Comparison of ENCODE assay signal across 11 cellular contexts in the genomic region with DNA sequence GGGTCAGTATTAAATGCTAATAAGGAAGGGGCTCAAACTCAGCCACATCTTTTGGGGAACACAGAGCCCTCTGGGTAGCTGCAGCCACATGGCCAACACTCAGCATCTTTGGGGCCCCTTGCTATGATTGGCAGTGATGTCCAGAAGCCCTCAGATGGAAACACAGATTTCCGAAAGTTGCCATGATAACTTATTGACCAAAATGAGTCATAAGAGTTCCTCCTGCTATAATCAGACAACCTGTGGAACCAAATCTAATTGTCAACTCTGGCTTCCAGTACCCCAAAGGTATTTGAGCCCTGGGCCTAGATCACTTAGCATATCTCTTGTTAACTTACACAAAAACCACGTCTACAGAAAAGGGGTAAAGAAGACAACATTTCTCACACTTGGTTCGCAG.
DNase-seq lines count a peak whose midpoint lies in the region; ATAC-seq, FAIRE-seq and TF ChIP-seq lines count a peak whose summit lies in the region.
"Had no signal": no experiment of that assay in that cellular context is flagged by ENCODE, and none has a peak within 500 bp of the region (broad histone marks: within the 10 kb centered on the region; RNA-seq: fewer than 3 reads in every experiment).

No MANE protein-coding gene starts in this region.

- no peaks in the 10 kb centered on the region for H3K79me2 ChIP-seq in PC-9 (ENCODE audit: low read depth)

- H3K27me3 ChIP-seq in spleen (replicated peaks in 1 of 7) (no peaks in the 10 kb centered on the region), PC-9 (ENCODE audit: insufficient read depth, low read depth) (no peaks in the 10 kb centered on the region)
- H3K27me3 ChIP-seq: ascending aorta had no signal

- no TSS peak for BruUV-seq in PC-9 (replicated peaks; lab: Mats Ljungman, UMichigan)

- no peak overlapping the region for H3K4me2 ChIP-seq in PC-9

- 69 to 78% (median 73%) methylated on average over 3 of the region's 3 CpGs for WGBS in spleen, 5 donors

- no peak for DNase-seq in spleen
- DNase-seq in HPDE6-E6E7 (ENCODE audit: extremely low spot score) = no peak
- DNase-seq in PC-9 = no peak
- DNase-seq in frontal cortex (ENCODE audit: low spot score in 2 of 2) = no peak
- DNase-seq: effector memory CD4-positive, alpha-beta T cell; SHP77 treated with DMSO at 0.1 percent for 48 hours had no signal

- POLR2A ChIA-PET in PC-9 (lab: Charles Lee; ENCODE audit: unreplicated experiment) = no interaction called here

- H3K4me3 ChIP-seq in spleen (no peak overlapping the region), PC-9 (no peak overlapping the region)
- H3K4me3 ChIP-seq: ascending aorta had no signal

- intact Hi-C loops in spleen (cut with DNase I; ENCODE audit: low total_unique reads) = no loop called here
- intact Hi-C loops in PC-9 (cut with micrococcal nuclease; ENCODE audit: unreplicated experiment) = loop anchor here (5.0 kb wide), 1 partner anchor 193 kb away; no protein-coding TSS in a partner anchor

- H3K27ac ChIP-seq in spleen = peak overlapping the region; percentile 36 to 82 (median 60)
- H3K27ac ChIP-seq in PC-9 = no peak overlapping the region
- H3K27ac ChIP-seq: ascending aorta had no signal

- H3K9me3 ChIP-seq in spleen (no peaks in the 10 kb centered on the region), PC-9 (ENCODE audit: insufficient read depth, low read depth) (no peaks in the 10 kb centered on the region)
- H3K9me3 ChIP-seq: ascending aorta had no signal

- CTCF ChIA-PET in PC-9 (lab: Charles Lee) = no interaction called here

- FAIRE-seq in frontal cortex (lab: Jason Lieb, UNC) = no peak

- H3K4me1 ChIP-seq in spleen (peaks cover 0 to 52% (median 7%) of the 10 kb centered on the region in 6 donors), PC-9 (replicated peaks; ENCODE audit: insufficient read depth) (no peaks in the 10 kb centered on the region)

- no peak for TF ChIP-seq POLR2A in spleen (IDR thresholded peaks at IDR 0.05)

- TF ChIP-seq CTCF in spleen (IDR thresholded peaks at IDR 0.05 in 8 of 11, conservative IDR thresholded peaks at IDR 0.05 in 3 of 11) (no peak), PC-9 (conservative IDR thresholded peaks at IDR 0.05) (no peak)

- no peaks in the 10 kb centered on the region for H3K9me2 ChIP-seq in PC-9 (ENCODE audit: insufficient read depth)

- no peaks in the 10 kb centered on the region for H3F3A ChIP-seq in PC-9 (ENCODE audit: insufficient read depth, low read depth)

- no peak overlapping the region for H2AFZ ChIP-seq in PC-9

- ATAC-seq in GM18909 (IDR thresholded peaks at IDR 0.05; ENCODE audit: poor library complexity, unreplicated experiment) (peak; percentile 50), GM21717 (IDR thresholded peaks at IDR 0.05; ENCODE audit: unreplicated experiment) (peak; percentile 42), HG03139 (IDR thresholded peaks at IDR 0.05; ENCODE audit: unreplicated experiment) (peak; percentile 35)
- ATAC-seq: left lobe of liver had no signal

- no peaks in the 10 kb centered on the region for H3K36me3 ChIP-seq in spleen
- no peaks in the 10 kb centered on the region for H3K36me3 ChIP-seq in PC-9 (ENCODE audit: low read depth)
- H3K36me3 ChIP-seq: ascending aorta had no signal

- H4K20me1 ChIP-seq in PC-9 (ENCODE audit: insufficient read depth) = no peaks in the 10 kb centered on the region
